Comparison of ENCODE assay signal across 19 cellular contexts in the genomic region with DNA sequence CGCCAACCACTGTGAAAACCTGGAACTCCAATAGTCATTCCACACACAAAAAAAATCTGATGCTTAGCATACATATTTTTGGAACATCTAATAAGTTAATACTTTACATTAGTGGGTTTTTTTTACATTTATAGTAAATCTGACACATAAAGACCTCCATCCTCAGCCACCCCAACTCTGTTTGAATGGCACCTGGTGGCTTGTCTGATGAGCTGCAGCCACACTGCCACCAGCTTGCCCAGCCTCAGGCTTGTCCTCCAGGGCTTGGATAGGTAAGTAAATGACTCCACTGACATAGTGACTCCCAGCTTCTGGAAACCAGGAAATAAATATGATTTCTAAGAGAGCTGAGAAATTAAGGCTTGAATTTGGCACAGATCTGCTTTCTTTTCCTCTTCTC.
"Had no signal": no experiment of that assay in that cellular context is flagged by ENCODE, and none has a peak within 500 bp of the region (broad histone marks: within the 10 kb centered on the region; RNA-seq: fewer than 3 reads in every experiment).

No MANE protein-coding gene starts in this region.

- H3K9me3 ChIP-seq: SK-N-SH had no signal

- H3K9ac ChIP-seq: SK-N-SH had no signal

- H3K4me2 ChIP-seq: SK-N-SH had no signal

- H3K9me2 ChIP-seq: SK-N-SH had no signal

- DNase-seq: IMR-90, Karpas-422, KG1, MV-4-11, NCI-H1048, NCI-H1105, NCI-H1417, NCI-H1436 treated with DMSO at 0.1 percent for 48 hours, NCI-H1694, NCI-H187 treated with DMSO at 0.1 percent for 48 hours, NCI-H2029 treated with DMSO at 0.1 percent for 48 hours, NCI-H2171 treated with DMSO at 0.1 percent for 48 hours, NCI-H345, NCI-H446 treated with DMSO at 0.1 percent for 48 hours, NCI-H526, SHP77, SK-N-SH, SW 1271 had no signal

- H3K27ac ChIP-seq: RWPE1 had no signal
